In genomic region chr10:73084209-73084608, GRCh38 we compare ENCODE assay signal across 2 cellular contexts.
TF ChIP-seq lines count a peak whose summit lies in the region.

No MANE protein-coding gene starts in this region.

TF ChIP-seq in SK-N-SH, 30 proteins besides CTCF, POLR2A, EP300 and RAD21:
- TF ChIP-seq ZBTB33 (IDR thresholded peaks at IDR 0.05; ENCODE audit: borderline replicate concordance, low read depth), result no peak
- no peak for TF ChIP-seq FOXM1 (IDR thresholded peaks at IDR 0.05; ENCODE audit: low read depth)
- TF ChIP-seq FOSL2 (IDR thresholded peaks at IDR 0.05; ENCODE audit: borderline replicate concordance, low read depth), result no peak
- no peak for TF ChIP-seq YY1 (IDR thresholded peaks at IDR 0.05; ENCODE audit: low read depth)
- TF ChIP-seq PBX3 (IDR thresholded peaks at IDR 0.05), result no peak
- no peak for TF ChIP-seq JUND (IDR thresholded peaks at IDR 0.05)
- no peak for TF ChIP-seq NFIC (IDR thresholded peaks at IDR 0.05; ENCODE audit: borderline replicate concordance)
- TF ChIP-seq TAF1 (IDR thresholded peaks at IDR 0.05; ENCODE audit: borderline replicate concordance, low read depth, low read length), result no peak
- no peak for TF ChIP-seq RXRA (IDR thresholded peaks at IDR 0.05; ENCODE audit: borderline replicate concordance, low read depth)
- no peak for TF ChIP-seq MEF2A (IDR thresholded peaks at IDR 0.05; ENCODE audit: borderline replicate concordance, low read depth)
- TF ChIP-seq, protein P1, sequence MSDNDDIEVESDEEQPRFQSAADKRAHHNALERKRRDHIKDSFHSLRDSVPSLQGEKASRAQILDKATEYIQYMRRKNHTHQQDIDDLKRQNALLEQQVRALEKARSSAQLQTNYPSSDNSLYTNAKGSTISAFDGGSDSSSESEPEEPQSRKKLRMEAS (IDR thresholded peaks at IDR 0.05; ENCODE audit: low read depth), result no peak
- no peak for TF ChIP-seq EZH2phosphoT487 (IDR thresholded peaks at IDR 0.05; ENCODE audit: borderline replicate concordance, low read depth)
- TF ChIP-seq TEAD4 (IDR thresholded peaks at IDR 0.05; ENCODE audit: borderline replicate concordance, insufficient read depth), result no peak
- no peak for TF ChIP-seq CHD2 (IDR thresholded peaks at IDR 0.05; ENCODE audit: low read length, partially characterized antibody)

TF ChIP-seq in SK-N-SH treated with all-trans-retinoic acid at 6 μM for 48 hours, 23 proteins besides CTCF, POLR2A, EP300 and RAD21 (continued from another document):
- no peak for TF ChIP-seq CREB5 (CRISPR knock-in tag; IDR thresholded peaks at IDR 0.05; ENCODE audit: low read depth)
- no peak for TF ChIP-seq CSDC2 (CRISPR knock-in tag; IDR thresholded peaks at IDR 0.05)
- TF ChIP-seq RARB (CRISPR knock-in tag; IDR thresholded peaks at IDR 0.05), result no peak
- no peak for TF ChIP-seq PPARA (CRISPR knock-in tag; IDR thresholded peaks at IDR 0.05; ENCODE audit: borderline replicate concordance)
- no peak for TF ChIP-seq ZFP30 (CRISPR knock-in tag; IDR thresholded peaks at IDR 0.05)
- no peak for TF ChIP-seq OSR1 (CRISPR knock-in tag; IDR thresholded peaks at IDR 0.05)
- no peak for TF ChIP-seq ESRRG (CRISPR knock-in tag; IDR thresholded peaks at IDR 0.05)
- TF ChIP-seq, protein P2, sequence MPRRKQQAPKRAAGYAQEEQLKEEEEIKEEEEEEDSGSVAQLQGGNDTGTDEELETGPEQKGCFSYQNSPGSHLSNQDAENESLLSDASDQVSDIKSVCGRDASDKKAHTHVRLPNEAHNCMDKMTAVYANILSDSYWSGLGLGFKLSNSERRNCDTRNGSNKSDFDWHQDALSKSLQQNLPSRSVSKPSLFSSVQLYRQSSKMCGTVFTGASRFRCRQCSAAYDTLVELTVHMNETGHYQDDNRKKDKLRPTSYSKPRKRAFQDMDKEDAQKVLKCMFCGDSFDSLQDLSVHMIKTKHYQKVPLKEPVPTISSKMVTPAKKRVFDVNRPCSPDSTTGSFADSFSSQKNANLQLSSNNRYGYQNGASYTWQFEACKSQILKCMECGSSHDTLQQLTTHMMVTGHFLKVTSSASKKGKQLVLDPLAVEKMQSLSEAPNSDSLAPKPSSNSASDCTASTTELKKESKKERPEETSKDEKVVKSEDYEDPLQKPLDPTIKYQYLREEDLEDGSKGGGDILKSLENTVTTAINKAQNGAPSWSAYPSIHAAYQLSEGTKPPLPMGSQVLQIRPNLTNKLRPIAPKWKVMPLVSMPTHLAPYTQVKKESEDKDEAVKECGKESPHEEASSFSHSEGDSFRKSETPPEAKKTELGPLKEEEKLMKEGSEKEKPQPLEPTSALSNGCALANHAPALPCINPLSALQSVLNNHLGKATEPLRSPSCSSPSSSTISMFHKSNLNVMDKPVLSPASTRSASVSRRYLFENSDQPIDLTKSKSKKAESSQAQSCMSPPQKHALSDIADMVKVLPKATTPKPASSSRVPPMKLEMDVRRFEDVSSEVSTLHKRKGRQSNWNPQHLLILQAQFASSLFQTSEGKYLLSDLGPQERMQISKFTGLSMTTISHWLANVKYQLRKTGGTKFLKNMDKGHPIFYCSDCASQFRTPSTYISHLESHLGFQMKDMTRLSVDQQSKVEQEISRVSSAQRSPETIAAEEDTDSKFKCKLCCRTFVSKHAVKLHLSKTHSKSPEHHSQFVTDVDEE (CRISPR knock-in tag; IDR thresholded peaks at IDR 0.05), result no peak
- TF ChIP-seq BACH2 (CRISPR knock-in tag; IDR thresholded peaks at IDR 0.05; ENCODE audit: borderline replicate concordance), result no peak
- no peak for TF ChIP-seq CSRNP3 (CRISPR knock-in tag; IDR thresholded peaks at IDR 0.05)
- no peak for TF ChIP-seq PATZ1 (CRISPR knock-in tag; IDR thresholded peaks at IDR 0.05; ENCODE audit: borderline replicate concordance)
- TF ChIP-seq TOX (CRISPR knock-in tag; IDR thresholded peaks at IDR 0.05; ENCODE audit: borderline replicate concordance), result no peak
